Comparison of ENCODE assay signal across 1 cellular context in genomic region chr1:218284917-218285635, GRCh38.
TF ChIP-seq lines count a peak whose summit lies in the region.

Gene RRP15 (plus strand): TSS chr1:218285293. CDS start chr1:218285317, 24 bp downstream.

TF ChIP-seq in K562, 482 proteins besides CTCF, POLR2A, EP300 and RAD21 (continued from another document and continues in another):
- TF ChIP-seq GTF3C2 (IDR thresholded peaks at IDR 0.05; ENCODE audit: borderline replicate concordance, extremely low read depth, insufficient read length): no peak
- no peak for TF ChIP-seq E2F4 (CRISPR knock-in tag; IDR thresholded peaks at IDR 0.05; ENCODE audit: low read depth)
- TF ChIP-seq MEIS2 (IDR thresholded peaks at IDR 0.05; ENCODE audit: partially characterized antibody): peak; percentile 62
- no peak for TF ChIP-seq PHB (CRISPR knock-in tag; IDR thresholded peaks at IDR 0.05)
- 0 out of 4 replicates have a peak, but pooled peaks of 1 of the 2 experiments have one; percentile 65 for TF ChIP-seq NONO (IDR thresholded peaks at IDR 0.05; ENCODE audit: low read depth in 2 of 2, low read length in 1 of 2)
- TF ChIP-seq FOXK1 (CRISPR knock-in tag; IDR thresholded peaks at IDR 0.05; ENCODE audit: borderline replicate concordance): 0 out of 2 replicates have a peak, but pooled peaks have one; percentile 69
- TF ChIP-seq GTF2A2 (tag; IDR thresholded peaks at IDR 0.05): 0 out of 2 replicates have a peak, but pooled peaks have one; percentile 38
- 0 out of 2 replicates have a peak, but pooled peaks have one; percentile 6 for TF ChIP-seq ZNF445 (CRISPR knock-in tag; IDR thresholded peaks at IDR 0.05; ENCODE audit: low read depth)
- TF ChIP-seq CLOCK (CRISPR knock-in tag; IDR thresholded peaks at IDR 0.05; ENCODE audit: borderline replicate concordance): peak; percentile 59; the same call in 1 of the 2 replicates
- peak; percentile 69 for TF ChIP-seq FOXJ2 (tag; IDR thresholded peaks at IDR 0.05)
- peak; percentile 88 for TF ChIP-seq ETV5 (CRISPR knock-in tag; IDR thresholded peaks at IDR 0.05; ENCODE audit: low read depth)
- no peak for TF ChIP-seq GABPB2 (CRISPR knock-in tag; conservative IDR thresholded peaks at IDR 0.05)
- TF ChIP-seq PKNOX1 (IDR thresholded peaks at IDR 0.05): peak; percentile 79
- peak; percentile 74 for TF ChIP-seq CREB1 (IDR thresholded peaks at IDR 0.05)
- peak; percentile 59; the same call in 1 of the 2 replicates for TF ChIP-seq CREB1 (CRISPR knock-in tag; IDR thresholded peaks at IDR 0.05)
- TF ChIP-seq SPI1 (IDR thresholded peaks at IDR 0.05; ENCODE audit: borderline replicate concordance, low read depth, low read length): no peak
- peak; percentile 99 for TF ChIP-seq MXI1 (IDR thresholded peaks at IDR 0.05; ENCODE audit: low read depth, low read length)
- peak; percentile 94 for TF ChIP-seq ZBTB33 (CRISPR knock-in tag; IDR thresholded peaks at IDR 0.05)
- TF ChIP-seq ELK3 (CRISPR knock-in tag; IDR thresholded peaks at IDR 0.05): no peak
- peak; percentile 79 for TF ChIP-seq CXXC5 (CRISPR knock-in tag; IDR thresholded peaks at IDR 0.05)
- no peak for TF ChIP-seq MCM3 (IDR thresholded peaks at IDR 0.05)
- no peak for TF ChIP-seq KLF10 (CRISPR knock-in tag; IDR thresholded peaks at IDR 0.05)
- TF ChIP-seq ZNF324 (CRISPR knock-in tag; IDR thresholded peaks at IDR 0.05): no peak
- peak; percentile 94 for TF ChIP-seq POLR2AphosphoS5 (IDR thresholded peaks at IDR 0.05; ENCODE audit: control insufficient read depth, insufficient read depth, low read depth, low read length)
- peak; percentile 94 for TF ChIP-seq ETS1 (conservative IDR thresholded peaks at IDR 0.05; ENCODE audit: control insufficient read depth, low read depth, low read length)
- TF ChIP-seq MGA (IDR thresholded peaks at IDR 0.05): peak; percentile 74
- no peak for TF ChIP-seq ESRRB (CRISPR knock-in tag; IDR thresholded peaks at IDR 0.05; ENCODE audit: borderline replicate concordance)
- no peak; the same call in none of the 2 replicates for TF ChIP-seq HLTF (IDR thresholded peaks at IDR 0.05)
- no peak for TF ChIP-seq SRSF7 (optimal IDR thresholded peaks at IDR 0.05; ENCODE audit: low read depth, low read length)
